ENCODE assay signal across 1 cellular context in genomic region chr13:29774830-29775229, GRCh38.
TF ChIP-seq lines count a peak whose summit lies in the region.

No MANE protein-coding gene starts in this region.

TF ChIP-seq in GM12878, 131 proteins besides CTCF, POLR2A, EP300 and RAD21 (continued from another document):
- TF ChIP-seq E2F8 (IDR thresholded peaks at IDR 0.05; ENCODE audit: low read depth, partially characterized antibody) (no peak), HDGF (IDR thresholded peaks at IDR 0.05) (no peak), SP1 (IDR thresholded peaks at IDR 0.05; ENCODE audit: low read depth, low read length) (no peak), CBX3 (IDR thresholded peaks at IDR 0.05; ENCODE audit: borderline replicate concordance, low read depth) (no peak)
- TF ChIP-seq, protein P1, sequence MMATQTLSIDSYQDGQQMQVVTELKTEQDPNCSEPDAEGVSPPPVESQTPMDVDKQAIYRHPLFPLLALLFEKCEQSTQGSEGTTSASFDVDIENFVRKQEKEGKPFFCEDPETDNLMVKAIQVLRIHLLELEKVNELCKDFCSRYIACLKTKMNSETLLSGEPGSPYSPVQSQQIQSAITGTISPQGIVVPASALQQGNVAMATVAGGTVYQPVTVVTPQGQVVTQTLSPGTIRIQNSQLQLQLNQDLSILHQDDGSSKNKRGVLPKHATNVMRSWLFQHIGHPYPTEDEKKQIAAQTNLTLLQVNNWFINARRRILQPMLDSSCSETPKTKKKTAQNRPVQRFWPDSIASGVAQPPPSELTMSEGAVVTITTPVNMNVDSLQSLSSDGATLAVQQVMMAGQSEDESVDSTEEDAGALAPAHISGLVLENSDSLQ (IDR thresholded peaks at IDR 0.05): no peak
- TF ChIP-seq, protein P2, sequence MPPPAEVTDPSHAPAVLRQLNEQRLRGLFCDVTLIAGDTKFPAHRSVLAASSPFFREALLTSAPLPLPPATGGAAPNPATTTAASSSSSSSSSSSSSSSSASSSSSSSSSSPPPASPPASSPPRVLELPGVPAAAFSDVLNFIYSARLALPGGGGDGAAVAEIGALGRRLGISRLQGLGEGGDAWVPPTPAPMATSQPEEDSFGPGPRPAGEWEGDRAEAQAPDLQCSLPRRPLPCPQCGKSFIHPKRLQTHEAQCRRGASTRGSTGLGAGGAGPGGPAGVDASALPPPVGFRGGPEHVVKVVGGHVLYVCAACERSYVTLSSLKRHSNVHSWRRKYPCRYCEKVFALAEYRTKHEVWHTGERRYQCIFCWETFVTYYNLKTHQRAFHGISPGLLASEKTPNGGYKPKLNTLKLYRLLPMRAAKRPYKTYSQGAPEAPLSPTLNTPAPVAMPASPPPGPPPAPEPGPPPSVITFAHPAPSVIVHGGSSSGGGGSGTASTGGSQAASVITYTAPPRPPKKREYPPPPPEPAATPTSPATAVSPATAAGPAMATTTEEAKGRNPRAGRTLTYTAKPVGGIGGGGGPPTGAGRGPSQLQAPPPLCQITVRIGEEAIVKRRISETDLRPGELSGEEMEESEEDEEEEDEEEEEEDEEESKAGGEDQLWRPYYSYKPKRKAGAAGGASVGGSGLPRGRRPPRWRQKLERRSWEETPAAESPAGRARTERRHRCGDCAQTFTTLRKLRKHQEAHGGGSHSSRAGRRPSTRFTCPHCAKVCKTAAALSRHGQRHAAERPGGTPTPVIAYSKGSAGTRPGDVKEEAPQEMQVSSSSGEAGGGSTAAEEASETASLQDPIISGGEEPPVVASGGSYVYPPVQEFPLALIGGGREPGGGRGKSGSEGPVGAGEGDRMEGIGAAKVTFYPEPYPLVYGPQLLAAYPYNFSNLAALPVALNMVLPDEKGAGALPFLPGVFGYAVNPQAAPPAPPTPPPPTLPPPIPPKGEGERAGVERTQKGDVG (CRISPR knock-in tag; IDR thresholded peaks at IDR 0.05): no peak
